26 cellular contexts compared by ENCODE assay signal in genomic region chr7:457814-458510, GRCh38.
A peak's percentile ranks its signal among the peaks of the same experiment; 100 is the strongest.
DNase-seq lines count a peak whose midpoint lies in the region; ATAC-seq and TF ChIP-seq lines count a peak whose summit lies in the region.
"Had no signal": no experiment of that assay in that cellular context is flagged by ENCODE, and none has a peak within 500 bp of the region (broad histone marks: within the 10 kb centered on the region; RNA-seq: fewer than 3 reads in every experiment).

No MANE protein-coding gene starts in this region.

- H3K4me3 ChIP-seq in lower lobe of right lung, result no peak overlapping the region
- H3K4me3 ChIP-seq: tibial nerve had no signal

- peak; percentile 19 for ATAC-seq in activated naive CD8-positive, alpha-beta T cell treated with anti-CD3 and anti-CD28 coated beads, Interleukin-2, amount 10 ng/mL, durations not matched to agents 7 days and 5 days (ENCODE audit: low read depth)
- ATAC-seq in T-helper 17 cell (peak; percentile 14), lower lobe of right lung (peak in 1 of 2 donors; percentile 17), GM19324 (IDR thresholded peaks at IDR 0.05; ENCODE audit: low FRiP score, unreplicated experiment) (no peak)
- peak; percentile 23 for ATAC-seq in stimulated activated effector memory CD8-positive, alpha-beta T cell treated with anti-CD3 and anti-CD28 coated beads, Interleukin-12 subunit alpha, Interleukin-12 subunit beta, amount 100 ng/mL, for 72 hours
- ATAC-seq: sciatic nerve had no signal

- H3K4me1 Mint-ChIP-seq in activated naive CD8-positive, alpha-beta T cell treated with anti-CD3 and anti-CD28 coated beads, Interleukin-2, amount 10 ng/mL, durations not matched to agents 7 days and 5 days, result no peaks in the 10 kb centered on the region
- H3K4me1 Mint-ChIP-seq in activated naive CD8-positive, alpha-beta T cell treated with anti-CD3 and anti-CD28 coated beads for 36 hours, result no peaks in the 10 kb centered on the region
- no peaks in the 10 kb centered on the region for H3K4me1 Mint-ChIP-seq in T-helper 17 cell
- H3K4me1 Mint-ChIP-seq in stimulated activated effector memory CD8-positive, alpha-beta T cell treated with anti-CD3 and anti-CD28 coated beads, Interleukin-12 subunit alpha, Interleukin-12 subunit beta, amount 100 ng/mL, for 72 hours, result no peaks in the 10 kb centered on the region
- no peaks in the 10 kb centered on the region for H3K4me1 Mint-ChIP-seq in activated T-helper 2 cell treated with anti-CD3 and anti-CD28 coated beads, Interferon-gamma antibody, Interleukin-2, Interleukin-4, amounts not matched to agents 10 μg/mL and 5 μg/mL and 100 μg/mL, durations not matched to agents 14 hours and 24 hours and 36 hours (ENCODE audit: low read depth)
- H3K4me1 Mint-ChIP-seq: activated CD4-positive, alpha-beta memory T cell treated with anti-CD3 and anti-CD28 coated beads, Interleukin-2, amount 10 ng/mL, durations not matched to agents 7 days and 5 days; activated naive CD4-positive, alpha-beta T cell treated with anti-CD3 and anti-CD28 coated beads, Interleukin-2, amount 10 ng/mL, durations not matched to agents 7 days and 5 days had no signal

- H3K27me3 Mint-ChIP-seq in activated naive CD8-positive, alpha-beta T cell treated with anti-CD3 and anti-CD28 coated beads, Interleukin-2, amount 10 ng/mL, durations not matched to agents 7 days and 5 days, result no peaks in the 10 kb centered on the region
- H3K27me3 Mint-ChIP-seq in activated naive CD8-positive, alpha-beta T cell treated with anti-CD3 and anti-CD28 coated beads for 36 hours, result no peaks in the 10 kb centered on the region
- H3K27me3 Mint-ChIP-seq in T-helper 17 cell, result peaks cover 12% of the 10 kb centered on the region
- no peaks in the 10 kb centered on the region for H3K27me3 Mint-ChIP-seq in activated T-helper 2 cell treated with anti-CD3 and anti-CD28 coated beads, Interferon-gamma antibody, Interleukin-2, Interleukin-4, amounts not matched to agents 10 μg/mL and 5 μg/mL and 100 μg/mL, durations not matched to agents 14 hours and 24 hours and 36 hours (ENCODE audit: low read depth)
- H3K27me3 Mint-ChIP-seq: activated CD4-positive, alpha-beta memory T cell treated with anti-CD3 and anti-CD28 coated beads, Interleukin-2, amount 10 ng/mL, durations not matched to agents 7 days and 5 days; activated naive CD4-positive, alpha-beta T cell treated with anti-CD3 and anti-CD28 coated beads, Interleukin-2, amount 10 ng/mL, durations not matched to agents 7 days and 5 days had no signal

- intact Hi-C loops in lower lobe of right lung (cut with DNase I), result no loop called here
- intact Hi-C loops in activated T-helper 2 cell treated with anti-CD3 and anti-CD28 coated beads, Interferon-gamma antibody, Interleukin-2, Interleukin-4, amounts not matched to agents 10 μg/mL and 5 μg/mL and 100 μg/mL, durations not matched to agents 14 hours and 24 hours and 36 hours (cut with micrococcal nuclease), result no loop called here

- POLR2A ChIA-PET in activated naive CD8-positive, alpha-beta T cell treated with anti-CD3 and anti-CD28 coated beads, Interleukin-2, amount 10 ng/mL, durations not matched to agents 7 days and 5 days (lab: Charles Lee), result no interaction called here

- H3K36me3 ChIP-seq in lower lobe of right lung, result no peaks in the 10 kb centered on the region
- H3K36me3 ChIP-seq: tibial nerve had no signal

- H3K27ac ChIP-seq in lower lobe of right lung, result no peak overlapping the region
- H3K27ac ChIP-seq: C4-2B had no signal

- no peak overlapping the region for H3K4me3 Mint-ChIP-seq in activated naive CD8-positive, alpha-beta T cell treated with anti-CD3 and anti-CD28 coated beads, Interleukin-2, amount 10 ng/mL, durations not matched to agents 7 days and 5 days
- H3K4me3 Mint-ChIP-seq in activated naive CD8-positive, alpha-beta T cell treated with anti-CD3 and anti-CD28 coated beads for 36 hours, result no peak overlapping the region
- H3K4me3 Mint-ChIP-seq in T-helper 17 cell, result no peak overlapping the region
- no peak overlapping the region for H3K4me3 Mint-ChIP-seq in stimulated activated effector memory CD8-positive, alpha-beta T cell treated with anti-CD3 and anti-CD28 coated beads, Interleukin-12 subunit alpha, Interleukin-12 subunit beta, amount 100 ng/mL, for 72 hours
- H3K4me3 Mint-ChIP-seq in activated T-helper 2 cell treated with anti-CD3 and anti-CD28 coated beads, Interferon-gamma antibody, Interleukin-2, Interleukin-4, amounts not matched to agents 10 μg/mL and 5 μg/mL and 100 μg/mL, durations not matched to agents 14 hours and 24 hours and 36 hours (ENCODE audit: low read depth), result no peak overlapping the region
- H3K4me3 Mint-ChIP-seq: activated CD4-positive, alpha-beta memory T cell treated with anti-CD3 and anti-CD28 coated beads, Interleukin-2, amount 10 ng/mL, durations not matched to agents 7 days and 5 days; activated naive CD4-positive, alpha-beta T cell treated with anti-CD3 and anti-CD28 coated beads, Interleukin-2, amount 10 ng/mL, durations not matched to agents 7 days and 5 days; activated T-helper 1 cell treated with anti-CD3 and anti-CD28 coated beads, Interleukin-12 subunit alpha, Interleukin-12 subunit beta, Interleukin-2, Interleukin-4 antibody, amounts not matched to agents 30 ng/mL and 10 ng/mL and 1 ng/mL, durations not matched to agents 14 hours and 24 hours and 36 hours; neural crest cell had no signal

- H3K9me3 Mint-ChIP-seq in activated naive CD8-positive, alpha-beta T cell treated with anti-CD3 and anti-CD28 coated beads, Interleukin-2, amount 10 ng/mL, durations not matched to agents 7 days and 5 days, result no peaks in the 10 kb centered on the region
- no peaks in the 10 kb centered on the region for H3K9me3 Mint-ChIP-seq in activated naive CD8-positive, alpha-beta T cell treated with anti-CD3 and anti-CD28 coated beads for 36 hours
- no peaks in the 10 kb centered on the region for H3K9me3 Mint-ChIP-seq in stimulated activated effector memory CD8-positive, alpha-beta T cell treated with anti-CD3 and anti-CD28 coated beads, Interleukin-12 subunit alpha, Interleukin-12 subunit beta, amount 100 ng/mL, for 72 hours
- H3K9me3 Mint-ChIP-seq in activated T-helper 2 cell treated with anti-CD3 and anti-CD28 coated beads, Interferon-gamma antibody, Interleukin-2, Interleukin-4, amounts not matched to agents 10 μg/mL and 5 μg/mL and 100 μg/mL, durations not matched to agents 14 hours and 24 hours and 36 hours, result no peaks in the 10 kb centered on the region
- H3K9me3 Mint-ChIP-seq: activated CD4-positive, alpha-beta memory T cell treated with anti-CD3 and anti-CD28 coated beads, Interleukin-2, amount 10 ng/mL, durations not matched to agents 7 days and 5 days; activated naive CD4-positive, alpha-beta T cell treated with anti-CD3 and anti-CD28 coated beads, Interleukin-2, amount 10 ng/mL, durations not matched to agents 7 days and 5 days; activated T-helper 1 cell treated with anti-CD3 and anti-CD28 coated beads, Interleukin-12 subunit alpha, Interleukin-12 subunit beta, Interleukin-2, Interleukin-4 antibody, amounts not matched to agents 30 ng/mL and 10 ng/mL and 1 ng/mL, durations not matched to agents 14 hours and 24 hours and 36 hours; neural crest cell had no signal

- peaks cover 11% of the 10 kb centered on the region for H3K27me3 ChIP-seq in lower lobe of right lung (ENCODE audit: low read depth)

- no peak for DNase-seq in activated naive CD8-positive, alpha-beta T cell treated with anti-CD3 and anti-CD28 coated beads, Interleukin-2, amount 10 ng/mL, durations not matched to agents 7 days and 5 days
- DNase-seq in activated naive CD8-positive, alpha-beta T cell treated with anti-CD3 and anti-CD28 coated beads for 36 hours, result no peak
- no peak for DNase-seq in T-helper 17 cell
- DNase-seq in lower lobe of right lung, result peak; percentile 34
- DNase-seq in stimulated activated effector memory CD8-positive, alpha-beta T cell treated with anti-CD3 and anti-CD28 coated beads, Interleukin-12 subunit alpha, Interleukin-12 subunit beta, amount 100 ng/mL, for 72 hours (ENCODE audit: low spot score in 2 of 2), result no peak
- no peak for DNase-seq in GM13976 (ENCODE audit: low spot score)
- DNase-seq in activated T-helper 2 cell treated with anti-CD3 and anti-CD28 coated beads, Interferon-gamma antibody, Interleukin-2, Interleukin-4, amounts not matched to agents 10 μg/mL and 5 μg/mL and 100 μg/mL, durations not matched to agents 14 hours and 24 hours and 36 hours (ENCODE audit: low spot score), result no peak
- DNase-seq: 8988T; activated CD4-positive, alpha-beta memory T cell treated with anti-CD3 and anti-CD28 coated beads, Interleukin-2, amount 10 ng/mL, durations not matched to agents 7 days and 5 days; activated CD4-positive, CD25-positive, alpha-beta regulatory T cell treated with anti-CD3 and anti-CD28 coated beads, Interleukin-2, amount 50 U/mL, for 72 hours; activated CD8-positive, alpha-beta memory T cell treated with anti-CD3 and anti-CD28 coated beads, Interleukin-2, amount 50 U/mL, for 4 hours; activated naive CD4-positive, alpha-beta T cell treated with anti-CD3 and anti-CD28 coated beads, Interleukin-2, amount 10 ng/mL, durations not matched to agents 7 days and 5 days; COR-L47; DMS53; HCEC 1CT; NCI-H446 treated with DMSO at 0.1 percent for 48 hours; NCI-H82; stimulated activated CD4-positive, alpha-beta T cell treated with anti-CD3 and anti-CD28 coated beads, Interleukin-12 subunit alpha, Interleukin-12 subunit beta, amount 100 ng/mL, for 4 hours; stimulated activated CD4-positive, alpha-beta T cell treated with anti-CD3 and anti-CD28 coated beads, Interleukin-2, amount 100 ng/mL, for 48 hours; T-helper 1 cell had no signal

- TF ChIP-seq CTCF in lower lobe of right lung (IDR thresholded peaks at IDR 0.05), result no peak
- TF ChIP-seq CTCF in GM13976 (IDR thresholded peaks at IDR 0.05; ENCODE audit: borderline replicate concordance, control extremely low read depth, extremely low read depth, insufficient read depth, missing control alignments), result no peak

- H3K4me1 ChIP-seq in lower lobe of right lung, result peaks cover 20% of the 10 kb centered on the region

- in situ Hi-C loops in GM13976 (cut with MboI; ENCODE audit: low sequenced_read_pairs, unreplicated experiment), result no loop called here

- no peaks in the 10 kb centered on the region for H3K36me3 Mint-ChIP-seq in activated naive CD8-positive, alpha-beta T cell treated with anti-CD3 and anti-CD28 coated beads, Interleukin-2, amount 10 ng/mL, durations not matched to agents 7 days and 5 days
- no peaks in the 10 kb centered on the region for H3K36me3 Mint-ChIP-seq in activated naive CD8-positive, alpha-beta T cell treated with anti-CD3 and anti-CD28 coated beads for 36 hours
- no peaks in the 10 kb centered on the region for H3K36me3 Mint-ChIP-seq in T-helper 17 cell (ENCODE audit: low read depth)
- no peaks in the 10 kb centered on the region for H3K36me3 Mint-ChIP-seq in stimulated activated effector memory CD8-positive, alpha-beta T cell treated with anti-CD3 and anti-CD28 coated beads, Interleukin-12 subunit alpha, Interleukin-12 subunit beta, amount 100 ng/mL, for 72 hours
- H3K36me3 Mint-ChIP-seq in activated T-helper 2 cell treated with anti-CD3 and anti-CD28 coated beads, Interferon-gamma antibody, Interleukin-2, Interleukin-4, amounts not matched to agents 10 μg/mL and 5 μg/mL and 100 μg/mL, durations not matched to agents 14 hours and 24 hours and 36 hours (ENCODE audit: low read depth), result no peaks in the 10 kb centered on the region
- H3K36me3 Mint-ChIP-seq: activated naive CD4-positive, alpha-beta T cell treated with anti-CD3 and anti-CD28 coated beads, Interleukin-2, amount 10 ng/mL, durations not matched to agents 7 days and 5 days had no signal

- no peaks in the 10 kb centered on the region for H3K9me3 ChIP-seq in T-helper 17 cell (ENCODE audit: control insufficient read depth, low read length, poor library complexity, severe bottlenecking)
- no peaks in the 10 kb centered on the region for H3K9me3 ChIP-seq in lower lobe of right lung
- H3K9me3 ChIP-seq: tibial nerve had no signal

- no peak overlapping the region for H3K27ac Mint-ChIP-seq in activated naive CD8-positive, alpha-beta T cell treated with anti-CD3 and anti-CD28 coated beads, Interleukin-2, amount 10 ng/mL, durations not matched to agents 7 days and 5 days
- no peak overlapping the region for H3K27ac Mint-ChIP-seq in activated naive CD8-positive, alpha-beta T cell treated with anti-CD3 and anti-CD28 coated beads for 36 hours
- no peak overlapping the region for H3K27ac Mint-ChIP-seq in T-helper 17 cell
- no peak overlapping the region for H3K27ac Mint-ChIP-seq in stimulated activated effector memory CD8-positive, alpha-beta T cell treated with anti-CD3 and anti-CD28 coated beads, Interleukin-12 subunit alpha, Interleukin-12 subunit beta, amount 100 ng/mL, for 72 hours
- no peak overlapping the region for H3K27ac Mint-ChIP-seq in activated T-helper 2 cell treated with anti-CD3 and anti-CD28 coated beads, Interferon-gamma antibody, Interleukin-2, Interleukin-4, amounts not matched to agents 10 μg/mL and 5 μg/mL and 100 μg/mL, durations not matched to agents 14 hours and 24 hours and 36 hours
- H3K27ac Mint-ChIP-seq: activated CD4-positive, alpha-beta memory T cell treated with anti-CD3 and anti-CD28 coated beads, Interleukin-2, amount 10 ng/mL, durations not matched to agents 7 days and 5 days; activated naive CD4-positive, alpha-beta T cell treated with anti-CD3 and anti-CD28 coated beads, Interleukin-2, amount 10 ng/mL, durations not matched to agents 7 days and 5 days; activated T-helper 1 cell treated with anti-CD3 and anti-CD28 coated beads, Interleukin-12 subunit alpha, Interleukin-12 subunit beta, Interleukin-2, Interleukin-4 antibody, amounts not matched to agents 30 ng/mL and 10 ng/mL and 1 ng/mL, durations not matched to agents 14 hours and 24 hours and 36 hours had no signal
